ENCODE assay signal across 23 cellular contexts in genomic region chr7:151139071-151139521, GRCh38. TPM values are rescaled to one million over a fixed set of nuclear protein-coding genes. Genes with fewer than 3 reads are reported as not detected.
DNase-seq lines count a peak whose midpoint lies in the region; ATAC-seq and TF ChIP-seq lines count a peak whose summit lies in the region.
"Had no signal": no experiment of that assay in that cellular context is flagged by ENCODE, and none has a peak within 500 bp of the region (broad histone marks: within the 10 kb centered on the region; RNA-seq: fewer than 3 reads in every experiment).

No MANE protein-coding gene starts in this region.

- H3K4me2 ChIP-seq in GM23338 = peak overlapping the region; percentile 74
- H3K4me2 ChIP-seq: hepatocyte, smooth muscle cell had no signal

- H3F3A ChIP-seq in GM23338 (replicated peaks; ENCODE audit: low read depth) = 0 out of 2 replicates have a peak, but pooled peaks cover 2% of the 10 kb centered on the region

- H3K4me3 ChIP-seq in GM23338 = peak overlapping the region; percentile 41
- H3K4me3 ChIP-seq: GM12878, hepatocyte, mucosa of descending colon, smooth muscle cell, suprapubic skin had no signal

- H2AFZ ChIP-seq in GM23338 = no peak overlapping the region
- H2AFZ ChIP-seq: hepatocyte had no signal

- DNase-seq in CD14-positive monocyte (ENCODE audit: low spot score) (peak; percentile 35), GM23338 (ENCODE audit: low spot score) (no peak), SK-N-DZ (ENCODE audit: low spot score) (no peak), epidermal melanocyte (ENCODE audit: insufficient read length, low spot score) (no peak), NCI-H2196 treated with DMSO at 0.1 percent for 48 hours (lab: John Stamatoyannopoulos, UW; ENCODE audit: unreplicated experiment) (no peak)
- peak; percentile 55 for DNase-seq in natural killer cell treated with Interleukin-12 subunit alpha and Interleukin-12 subunit beta and Interleukin-15 and Interleukin-18, amount 100 ng/mL, for 72 hours (ENCODE audit: low spot score)
- DNase-seq: activated CD8-positive, alpha-beta T cell treated with anti-CD3 and anti-CD28 coated beads for 36 hours; effector memory CD8-positive, alpha-beta T cell; Kasumi-1; mucosa of descending colon; NCI-H1105 treated with DMSO at 0.1 percent for 48 hours; NCI-H82 had no signal

- H3K27me3 Mint-ChIP-seq in CD14-positive monocyte (ENCODE audit: low read depth in 3 of 3) (peaks cover 0 to 3% (median 2%) of the 10 kb centered on the region in 3 donors), GM23338 (ENCODE audit: insufficient read depth, low read depth, poor library complexity) (peaks cover 17% of the 10 kb centered on the region), brain (peaks cover 10% of the 10 kb centered on the region)
- H3K27me3 Mint-ChIP-seq in natural killer cell treated with Interleukin-12 subunit alpha and Interleukin-12 subunit beta and Interleukin-15 and Interleukin-18, amount 100 ng/mL, for 72 hours = no peaks in the 10 kb centered on the region
- H3K27me3 Mint-ChIP-seq: activated CD8-positive, alpha-beta T cell treated with anti-CD3 and anti-CD28 coated beads for 36 hours; central memory CD8-positive, alpha-beta T cell; effector memory CD8-positive, alpha-beta T cell had no signal

- H3K27me3 ChIP-seq in GM23338 (ENCODE audit: insufficient read depth) = peaks cover 20% of the 10 kb centered on the region
- H3K27me3 ChIP-seq: hepatocyte, suprapubic skin had no signal

- intact Hi-C loops in CD14-positive monocyte (cut with micrococcal nuclease) = no loop called here

- H3K4me3 Mint-ChIP-seq in CD14-positive monocyte = no peak overlapping the region
- peak overlapping the region; percentile 38 for H3K4me3 Mint-ChIP-seq in GM23338
- H3K4me3 Mint-ChIP-seq in brain = no peak overlapping the region
- H3K4me3 Mint-ChIP-seq in natural killer cell treated with Interleukin-12 subunit alpha and Interleukin-12 subunit beta and Interleukin-15 and Interleukin-18, amount 100 ng/mL, for 72 hours = no peak overlapping the region
- H3K4me3 Mint-ChIP-seq: activated CD8-positive, alpha-beta T cell treated with anti-CD3 and anti-CD28 coated beads for 36 hours; central memory CD8-positive, alpha-beta T cell; effector memory CD8-positive, alpha-beta T cell had no signal

- no peak overlapping the region for H3K27ac ChIP-seq in GM23338 (ENCODE audit: low read depth)
- H3K27ac ChIP-seq: hepatocyte, suprapubic skin, VCaP had no signal

- ATAC-seq in GM23338 (peak; percentile 31), HG02571 (IDR thresholded peaks at IDR 0.05; ENCODE audit: unreplicated experiment) (no peak)
- ATAC-seq in natural killer cell treated with Interleukin-12 subunit alpha and Interleukin-12 subunit beta and Interleukin-15 and Interleukin-18, amount 100 ng/mL, for 72 hours = no peak
- ATAC-seq: activated CD8-positive, alpha-beta T cell treated with anti-CD3 and anti-CD28 coated beads for 36 hours; effector memory CD8-positive, alpha-beta T cell; GM12878; mucosa of descending colon had no signal

- no peaks in the 10 kb centered on the region for H3K79me2 ChIP-seq in GM23338 (replicated peaks; ENCODE audit: insufficient read depth)
- H3K79me2 ChIP-seq: hepatocyte had no signal

- H3K36me3 ChIP-seq in GM23338 (ENCODE audit: insufficient read depth) = no peaks in the 10 kb centered on the region

- H3K36me3 Mint-ChIP-seq in CD14-positive monocyte = peaks cover 61 to 68% of the 10 kb centered on the region in 2 donors
- H3K36me3 Mint-ChIP-seq in GM23338 (ENCODE audit: low read depth) = peaks cover 26% of the 10 kb centered on the region
- peaks cover 56% of the 10 kb centered on the region for H3K36me3 Mint-ChIP-seq in brain
- H3K36me3 Mint-ChIP-seq in natural killer cell treated with Interleukin-12 subunit alpha and Interleukin-12 subunit beta and Interleukin-15 and Interleukin-18, amount 100 ng/mL, for 72 hours = no peaks in the 10 kb centered on the region

- no peaks in the 10 kb centered on the region for H3K4me1 Mint-ChIP-seq in CD14-positive monocyte
- peaks cover 61% of the 10 kb centered on the region for H3K4me1 Mint-ChIP-seq in GM23338
- H3K4me1 Mint-ChIP-seq in brain = peaks cover 70% of the 10 kb centered on the region
- no peaks in the 10 kb centered on the region for H3K4me1 Mint-ChIP-seq in natural killer cell treated with Interleukin-12 subunit alpha and Interleukin-12 subunit beta and Interleukin-15 and Interleukin-18, amount 100 ng/mL, for 72 hours (ENCODE audit: low read depth in 2 of 2)
- H3K4me1 Mint-ChIP-seq: central memory CD8-positive, alpha-beta T cell had no signal

- TF ChIP-seq CTCF in CD14-positive monocyte (IDR thresholded peaks at IDR 0.05) = no peak
- no peak for TF ChIP-seq CTCF in GM23338 (conservative IDR thresholded peaks at IDR 0.05; ENCODE audit: low read depth in 2 of 2)
- no peak for TF ChIP-seq CTCF in brain (conservative IDR thresholded peaks at IDR 0.05)

- no peaks in the 10 kb centered on the region for H3K9me2 ChIP-seq in GM23338 (ENCODE audit: insufficient read depth)

- H3K27ac Mint-ChIP-seq in CD14-positive monocyte (peak overlapping the region in 2 of 7 donors; percentile 19 to 35), GM23338 (no peak overlapping the region), brain (peak overlapping the region in 4 of 5 experiments; percentile 15 to 86 (median 36))
- no peak overlapping the region for H3K27ac Mint-ChIP-seq in natural killer cell treated with Interleukin-12 subunit alpha and Interleukin-12 subunit beta and Interleukin-15 and Interleukin-18, amount 100 ng/mL, for 72 hours
- H3K27ac Mint-ChIP-seq: activated CD8-positive, alpha-beta T cell treated with anti-CD3 and anti-CD28 coated beads for 36 hours; activated T-helper 2 cell treated with anti-CD3 and anti-CD28 coated beads, Interferon-gamma antibody, Interleukin-2, Interleukin-4, amounts not matched to agents 10 μg/mL and 5 μg/mL and 100 μg/mL, durations not matched to agents 14 hours and 24 hours and 36 hours; effector memory CD8-positive, alpha-beta T cell had no signal

- H3K4me1 ChIP-seq in GM23338 (ENCODE audit: insufficient read depth) = peaks cover 23% of the 10 kb centered on the region
- H3K4me1 ChIP-seq: Caco-2, suprapubic skin had no signal

- H3K9me3 Mint-ChIP-seq in CD14-positive monocyte = no peaks in the 10 kb centered on the region
- H3K9me3 Mint-ChIP-seq in GM23338 = no peaks in the 10 kb centered on the region
- H3K9me3 Mint-ChIP-seq in brain = peaks cover 0 to 2% (median 0%) of the 10 kb centered on the region in 5 experiments
- H3K9me3 Mint-ChIP-seq in natural killer cell treated with Interleukin-12 subunit alpha and Interleukin-12 subunit beta and Interleukin-15 and Interleukin-18, amount 100 ng/mL, for 72 hours = no peaks in the 10 kb centered on the region
- H3K9me3 Mint-ChIP-seq: activated CD8-positive, alpha-beta T cell treated with anti-CD3 and anti-CD28 coated beads for 36 hours; activated T-helper 2 cell treated with anti-CD3 and anti-CD28 coated beads, Interferon-gamma antibody, Interleukin-2, Interleukin-4, amounts not matched to agents 10 μg/mL and 5 μg/mL and 100 μg/mL, durations not matched to agents 14 hours and 24 hours and 36 hours; central memory CD8-positive, alpha-beta T cell; effector memory CD8-positive, alpha-beta T cell had no signal

- H4K20me1 ChIP-seq in GM23338 (replicated peaks; ENCODE audit: insufficient read depth) = peaks cover 7% of the 10 kb centered on the region

RNA-seq across cellular contexts. Expression of gene GBX1, which starts 28.4 kb away (rescaled TPM):
- polyA plus RNA-seq in CD14-positive monocyte (not detected), GM23338 (2016; fragmentation: Nextera tagmentation; extraction: Ambion mirVana) (not detected in 2 replicates), brain (ENCODE audit: insufficient read depth, low read depth, low replicate concordance) (not detected)
- 0.24 and 1.8 TPM in 2 replicates for total RNA-seq in GM23338 (2014; rRNA removed; shearing (Covaris generic))
- not detected for total RNA-seq in natural killer cell treated with Interleukin-12 subunit alpha and Interleukin-12 subunit beta and Interleukin-15 and Interleukin-18, amount 100 ng/mL, for 72 hours
- polyA plus RNA-seq in SK-N-DZ (2014; cell fraction: cytosol; rRNA removed) = not detected in 2 replicates
- polyA plus RNA-seq in SK-N-DZ (2014; cell fraction: nucleus; rRNA removed) = not detected in 2 replicates
- total RNA-seq: activated CD8-positive, alpha-beta T cell treated with anti-CD3 and anti-CD28 coated beads for 36 hours; activated T-helper 2 cell treated with anti-CD3 and anti-CD28 coated beads, Interferon-gamma antibody, Interleukin-2, Interleukin-4, amounts not matched to agents 10 μg/mL and 5 μg/mL and 100 μg/mL, durations not matched to agents 14 hours and 24 hours and 36 hours; Caco-2; GM12878; hepatocyte; mucosa of descending colon; osteocyte; smooth muscle cell; suprapubic skin had no signal
- polyA plus RNA-seq: GM12878, hepatocyte, smooth muscle cell had no signal

RNA-seq across cellular contexts. Expression of gene ASB10, which starts 48.0 kb away (rescaled TPM):
- polyA plus RNA-seq in CD14-positive monocyte = not detected
- not detected in 2 replicates for total RNA-seq in GM23338 (2014; rRNA removed; shearing (Covaris generic))
- not detected in 2 replicates for polyA plus RNA-seq in GM23338 (2016; fragmentation: Nextera tagmentation; extraction: Ambion mirVana)
- not detected for polyA plus RNA-seq in brain (ENCODE audit: insufficient read depth, low read depth, low replicate concordance)
- total RNA-seq in natural killer cell treated with Interleukin-12 subunit alpha and Interleukin-12 subunit beta and Interleukin-15 and Interleukin-18, amount 100 ng/mL, for 72 hours = not detected
- 0.74 and 1.2 TPM in 2 replicates for polyA plus RNA-seq in SK-N-DZ (2014; cell fraction: cytosol; rRNA removed)
- polyA plus RNA-seq in SK-N-DZ (2014; cell fraction: nucleus; rRNA removed) = 0.27 and 0.70 TPM in 2 replicates
- total RNA-seq: activated CD8-positive, alpha-beta T cell treated with anti-CD3 and anti-CD28 coated beads for 36 hours; activated T-helper 2 cell treated with anti-CD3 and anti-CD28 coated beads, Interferon-gamma antibody, Interleukin-2, Interleukin-4, amounts not matched to agents 10 μg/mL and 5 μg/mL and 100 μg/mL, durations not matched to agents 14 hours and 24 hours and 36 hours; Caco-2; GM12878; hepatocyte; mucosa of descending colon; osteocyte; smooth muscle cell; suprapubic skin had no signal
- polyA plus RNA-seq: GM12878, hepatocyte, smooth muscle cell had no signal

RNA-seq across cellular contexts. Expression of gene AGAP3, which starts 52.8 kb away (rescaled TPM):
- polyA plus RNA-seq in CD14-positive monocyte (1 to 10 TPM; 6.4 to 6.8 TPM), GM23338 (2016; fragmentation: Nextera tagmentation; extraction: Ambion mirVana) (24.0 and 24.9 TPM in 2 replicates), brain (ENCODE audit: insufficient read depth, low read depth, low replicate concordance) (221 TPM)
- 32.2 and 39.2 TPM in 2 replicates for total RNA-seq in GM23338 (2014; rRNA removed; shearing (Covaris generic))
- total RNA-seq in natural killer cell treated with Interleukin-12 subunit alpha and Interleukin-12 subunit beta and Interleukin-15 and Interleukin-18, amount 100 ng/mL, for 72 hours = 100 to 1,000 TPM in 1 of 2 donors, 10 to 100 TPM in 1; 28.4 to 101 TPM
- polyA plus RNA-seq in SK-N-DZ (2014; cell fraction: cytosol; rRNA removed) = 80.0 and 92.9 TPM in 2 replicates
- polyA plus RNA-seq in SK-N-DZ (2014; cell fraction: nucleus; rRNA removed) = 195 and 220 TPM in 2 replicates

RNA-seq across cellular contexts. Expression of gene TMUB1, which starts 55.8 kb away (rescaled TPM):
- 10 to 100 TPM; 17.4 to 19.8 TPM for polyA plus RNA-seq in CD14-positive monocyte
- total RNA-seq in GM23338 (2014; rRNA removed; shearing (Covaris generic)) = 37.1 and 61.1 TPM in 2 replicates
- 47.6 and 59.6 TPM in 2 replicates for polyA plus RNA-seq in GM23338 (2016; fragmentation: Nextera tagmentation; extraction: Ambion mirVana)
- polyA plus RNA-seq in brain (ENCODE audit: insufficient read depth, low read depth, low replicate concordance) = 80.0 TPM
- 10 to 100 TPM; 65.5 to 73.1 TPM for total RNA-seq in natural killer cell treated with Interleukin-12 subunit alpha and Interleukin-12 subunit beta and Interleukin-15 and Interleukin-18, amount 100 ng/mL, for 72 hours
- polyA plus RNA-seq in SK-N-DZ (2014; cell fraction: cytosol; rRNA removed) = 52.2 and 58.3 TPM in 2 replicates
- 59.4 and 92.4 TPM in 2 replicates for polyA plus RNA-seq in SK-N-DZ (2014; cell fraction: nucleus; rRNA removed)

RNA-seq across cellular contexts. Expression of gene FASTK, which starts 58.5 kb away (rescaled TPM):
- polyA plus RNA-seq in CD14-positive monocyte (10 to 100 TPM; 34.7 to 38.6 TPM), GM23338 (2016; fragmentation: Nextera tagmentation; extraction: Ambion mirVana) (36.4 and 37.4 TPM in 2 replicates), brain (ENCODE audit: insufficient read depth, low read depth, low replicate concordance) (47.4 TPM)
- 42.5 and 57.4 TPM in 2 replicates for total RNA-seq in GM23338 (2014; rRNA removed; shearing (Covaris generic))
- total RNA-seq in natural killer cell treated with Interleukin-12 subunit alpha and Interleukin-12 subunit beta and Interleukin-15 and Interleukin-18, amount 100 ng/mL, for 72 hours = 100 to 1,000 TPM in 1 of 2 donors, 10 to 100 TPM in 1; 84.4 to 131 TPM
- polyA plus RNA-seq in SK-N-DZ (2014; cell fraction: cytosol; rRNA removed) = 55.5 and 82.6 TPM in 2 replicates
- polyA plus RNA-seq in SK-N-DZ (2014; cell fraction: nucleus; rRNA removed) = 652 and 657 TPM in 2 replicates

Comparison
In these comparisons a context has a peak if more than half of its experiments do, and no peak if none do; other contexts are left out.
1. DNase-seq: peak in CD14-positive monocyte (single experiment) and natural killer cell treated with Interleukin-12 subunit alpha and Interleukin-12 subunit beta and Interleukin-15 and Interleukin-18, amount 100 ng/mL, for 72 hours (single experiment); none in GM23338 (single experiment), SK-N-DZ (single experiment), epidermal melanocyte (single experiment) and NCI-H2196 treated with DMSO at 0.1 percent for 48 hours (single experiment).
2. H3K27ac Mint-ChIP-seq: peak in brain (4 of 5); none in GM23338 (single experiment) and natural killer cell treated with Interleukin-12 subunit alpha and Interleukin-12 subunit beta and Interleukin-15 and Interleukin-18, amount 100 ng/mL, for 72 hours (0 of 2).